1 cellular context compared by ENCODE assay signal in the genomic region with DNA sequence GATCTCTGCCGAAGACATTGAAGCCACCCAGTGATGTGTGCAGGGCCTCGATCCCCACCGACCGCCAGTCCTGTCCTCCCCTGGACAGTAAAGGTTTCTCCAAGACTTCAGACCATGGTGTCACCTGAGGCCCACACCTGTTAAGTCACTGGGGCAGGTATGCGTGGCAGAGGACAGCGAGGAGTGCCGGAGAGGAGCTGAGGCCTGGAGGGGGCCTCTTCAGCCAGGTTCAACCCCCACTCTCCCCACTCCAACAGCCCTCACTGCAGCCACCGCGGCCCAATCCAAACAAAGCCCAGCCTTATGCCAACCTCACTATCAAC.
TF ChIP-seq lines count a peak whose summit lies in the region.

No MANE protein-coding gene starts in this region.

TF ChIP-seq in K562, 482 proteins besides CTCF, POLR2A, EP300 and RAD21:
- TF ChIP-seq ZNF431 (CRISPR knock-in tag; IDR thresholded peaks at IDR 0.05) (no peak), HDGF (IDR thresholded peaks at IDR 0.05) (no peak), STAT6 (CRISPR knock-in tag; IDR thresholded peaks at IDR 0.05) (no peak), C11orf30 (IDR thresholded peaks at IDR 0.05; ENCODE audit: low read depth) (no peak), ZBTB34 (CRISPR knock-in tag; IDR thresholded peaks at IDR 0.05) (no peak), ZNF24 (IDR thresholded peaks at IDR 0.05) (no peak), EZH2 (IDR thresholded peaks at IDR 0.05; ENCODE audit: borderline replicate concordance, low read depth, low read length) (no peak)
- TF ChIP-seq, protein P1, sequence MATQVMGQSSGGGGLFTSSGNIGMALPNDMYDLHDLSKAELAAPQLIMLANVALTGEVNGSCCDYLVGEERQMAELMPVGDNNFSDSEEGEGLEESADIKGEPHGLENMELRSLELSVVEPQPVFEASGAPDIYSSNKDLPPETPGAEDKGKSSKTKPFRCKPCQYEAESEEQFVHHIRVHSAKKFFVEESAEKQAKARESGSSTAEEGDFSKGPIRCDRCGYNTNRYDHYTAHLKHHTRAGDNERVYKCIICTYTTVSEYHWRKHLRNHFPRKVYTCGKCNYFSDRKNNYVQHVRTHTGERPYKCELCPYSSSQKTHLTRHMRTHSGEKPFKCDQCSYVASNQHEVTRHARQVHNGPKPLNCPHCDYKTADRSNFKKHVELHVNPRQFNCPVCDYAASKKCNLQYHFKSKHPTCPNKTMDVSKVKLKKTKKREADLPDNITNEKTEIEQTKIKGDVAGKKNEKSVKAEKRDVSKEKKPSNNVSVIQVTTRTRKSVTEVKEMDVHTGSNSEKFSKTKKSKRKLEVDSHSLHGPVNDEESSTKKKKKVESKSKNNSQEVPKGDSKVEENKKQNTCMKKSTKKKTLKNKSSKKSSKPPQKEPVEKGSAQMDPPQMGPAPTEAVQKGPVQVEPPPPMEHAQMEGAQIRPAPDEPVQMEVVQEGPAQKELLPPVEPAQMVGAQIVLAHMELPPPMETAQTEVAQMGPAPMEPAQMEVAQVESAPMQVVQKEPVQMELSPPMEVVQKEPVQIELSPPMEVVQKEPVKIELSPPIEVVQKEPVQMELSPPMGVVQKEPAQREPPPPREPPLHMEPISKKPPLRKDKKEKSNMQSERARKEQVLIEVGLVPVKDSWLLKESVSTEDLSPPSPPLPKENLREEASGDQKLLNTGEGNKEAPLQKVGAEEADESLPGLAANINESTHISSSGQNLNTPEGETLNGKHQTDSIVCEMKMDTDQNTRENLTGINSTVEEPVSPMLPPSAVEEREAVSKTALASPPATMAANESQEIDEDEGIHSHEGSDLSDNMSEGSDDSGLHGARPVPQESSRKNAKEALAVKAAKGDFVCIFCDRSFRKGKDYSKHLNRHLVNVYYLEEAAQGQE (CRISPR knock-in tag; IDR thresholded peaks at IDR 0.05; ENCODE audit: low read depth) = no peak
- TF ChIP-seq, protein P2, sequence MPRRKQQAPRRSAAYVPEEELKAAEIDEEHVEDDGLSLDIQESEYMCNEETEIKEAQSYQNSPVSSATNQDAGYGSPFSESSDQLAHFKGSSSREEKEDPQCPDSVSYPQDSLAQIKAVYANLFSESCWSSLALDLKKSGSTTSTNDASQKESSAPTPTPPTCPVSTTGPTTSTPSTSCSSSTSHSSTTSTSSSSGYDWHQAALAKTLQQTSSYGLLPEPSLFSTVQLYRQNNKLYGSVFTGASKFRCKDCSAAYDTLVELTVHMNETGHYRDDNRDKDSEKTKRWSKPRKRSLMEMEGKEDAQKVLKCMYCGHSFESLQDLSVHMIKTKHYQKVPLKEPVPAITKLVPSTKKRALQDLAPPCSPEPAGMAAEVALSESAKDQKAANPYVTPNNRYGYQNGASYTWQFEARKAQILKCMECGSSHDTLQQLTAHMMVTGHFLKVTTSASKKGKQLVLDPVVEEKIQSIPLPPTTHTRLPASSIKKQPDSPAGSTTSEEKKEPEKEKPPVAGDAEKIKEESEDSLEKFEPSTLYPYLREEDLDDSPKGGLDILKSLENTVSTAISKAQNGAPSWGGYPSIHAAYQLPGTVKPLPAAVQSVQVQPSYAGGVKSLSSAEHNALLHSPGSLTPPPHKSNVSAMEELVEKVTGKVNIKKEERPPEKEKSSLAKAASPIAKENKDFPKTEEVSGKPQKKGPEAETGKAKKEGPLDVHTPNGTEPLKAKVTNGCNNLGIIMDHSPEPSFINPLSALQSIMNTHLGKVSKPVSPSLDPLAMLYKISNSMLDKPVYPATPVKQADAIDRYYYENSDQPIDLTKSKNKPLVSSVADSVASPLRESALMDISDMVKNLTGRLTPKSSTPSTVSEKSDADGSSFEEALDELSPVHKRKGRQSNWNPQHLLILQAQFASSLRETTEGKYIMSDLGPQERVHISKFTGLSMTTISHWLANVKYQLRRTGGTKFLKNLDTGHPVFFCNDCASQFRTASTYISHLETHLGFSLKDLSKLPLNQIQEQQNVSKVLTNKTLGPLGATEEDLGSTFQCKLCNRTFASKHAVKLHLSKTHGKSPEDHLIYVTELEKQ (CRISPR knock-in tag; IDR thresholded peaks at IDR 0.05) = no peak
